Comparison of ENCODE assay signal across 13 cellular contexts in the genomic region with DNA sequence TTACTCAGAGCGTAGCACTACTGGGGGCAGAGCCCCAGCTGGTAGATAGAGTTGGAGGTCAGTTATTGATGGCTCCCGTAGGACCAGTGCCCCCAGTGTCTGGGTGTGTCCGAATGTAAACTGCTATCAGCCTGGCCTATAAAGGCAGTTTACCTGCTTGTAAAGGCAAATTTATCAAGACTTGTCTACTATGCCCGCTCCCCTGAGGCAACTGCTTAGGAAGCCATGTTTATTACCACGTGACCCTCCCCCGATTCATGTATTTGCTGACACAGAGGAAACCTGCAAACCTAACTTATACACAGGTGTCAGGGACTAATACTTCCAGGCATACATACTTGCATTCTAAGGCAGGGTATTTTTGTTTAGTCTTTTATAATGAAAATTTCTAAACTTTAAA. TPM values are rescaled to one million over a fixed set of nuclear protein-coding genes. Genes with fewer than 3 reads are reported as not detected.
A peak's percentile ranks its signal among the peaks of the same experiment; 100 is the strongest.
DNase-seq lines count a peak whose midpoint lies in the region; ATAC-seq, FAIRE-seq and TF ChIP-seq lines count a peak whose summit lies in the region.
"Had no signal": no experiment of that assay in that cellular context is flagged by ENCODE, and none has a peak within 500 bp of the region (broad histone marks: within the 10 kb centered on the region; RNA-seq: fewer than 3 reads in every experiment).

No MANE protein-coding gene starts in this region.

- TF ChIP-seq CTCF in A549 (IDR thresholded peaks at IDR 0.05) (no peak), OCI-LY1 (IDR thresholded peaks at IDR 0.05; ENCODE audit: low read length) (no peak)

- no peaks in the 10 kb centered on the region for H3K27me3 ChIP-seq in OCI-LY1 (ENCODE audit: insufficient read depth, low read length)

- no peak overlapping the region for H3K4me2 ChIP-seq in A549
- H3K4me2 ChIP-seq in OCI-LY1 (ENCODE audit: low read length): peak overlapping the region; percentile 58

- ATAC-seq in A549: no peak
- ATAC-seq: activated CD8-positive, alpha-beta T cell treated with anti-CD3 and anti-CD28 coated beads, Interleukin-2, amount 10 ng/mL, durations not matched to agents 7 days and 5 days; CD8-positive, alpha-beta T cell; naive thymus-derived CD8-positive, alpha-beta T cell; psoas muscle had no signal

- no peaks in the 10 kb centered on the region for H3K9me2 ChIP-seq in OCI-LY1 (ENCODE audit: low read depth, low read length)

- CTCF ChIA-PET in A549 (lab: Yijun Ruan, JAX): interaction anchor here (0.8 to 1.9 kb wide), 6 partner anchors 28 to 150 kb away, joined by 3 to 6 read pairs (median 4); a partner anchor contains a TSS

- DNase-seq in A549 (ENCODE audit: low read depth in 1 of 2, low spot score in 1 of 2): no peak
- no peak for DNase-seq in urothelium cell line (ENCODE audit: low spot score)
- DNase-seq in ecto neural progenitor cell (ENCODE audit: low spot score): no peak
- DNase-seq: activated CD8-positive, alpha-beta T cell treated with anti-CD3 and anti-CD28 coated beads, Interleukin-2, amount 10 ng/mL, durations not matched to agents 7 days and 5 days; CD8-positive, alpha-beta T cell; HCEC 1CT; naive thymus-derived CD8-positive, alpha-beta T cell; NCI-H1092; psoas muscle had no signal

- no peak for FAIRE-seq in A549 (lab: Jason Lieb, UNC)
- no peak for FAIRE-seq in urothelium cell line (lab: Jason Lieb, UNC)
- FAIRE-seq: frontal cortex, RCC 7860 had no signal

- TF ChIP-seq RAD21 in A549 (conservative IDR thresholded peaks at IDR 0.05 in 1 of 2, IDR thresholded peaks at IDR 0.05 in 1 of 2): no peak

- peak overlapping the region in 1 of 2 experiments; percentile 56; a peak in 1 of 6 replicates for H3K27ac ChIP-seq in A549
- no peak overlapping the region for H3K27ac ChIP-seq in OCI-LY1 (ENCODE audit: low read depth, low read length, poor library complexity, severe bottlenecking)
- H3K27ac ChIP-seq: psoas muscle had no signal

- H3K9me3 ChIP-seq in A549: no peaks in the 10 kb centered on the region
- no peaks in the 10 kb centered on the region for H3K9me3 ChIP-seq in OCI-LY1 (ENCODE audit: low read length)
- H3K9me3 ChIP-seq: psoas muscle had no signal

- H2AFZ ChIP-seq in OCI-LY1 (ENCODE audit: low read length): peak overlapping the region; percentile 44

- peaks cover 30% of the 10 kb centered on the region for H3K4me1 ChIP-seq in A549
- H3K4me1 ChIP-seq in OCI-LY1 (ENCODE audit: insufficient read depth, low read length, severe bottlenecking): peaks cover 8% of the 10 kb centered on the region
- H3K4me1 ChIP-seq: psoas muscle had no signal

- H3K79me2 ChIP-seq in OCI-LY1 (ENCODE audit: insufficient read depth, low read length): no peaks in the 10 kb centered on the region

- WGBS in A549 (ENCODE audit: missing lambda C conversion rate): 82% methylated on average over 3 of the region's 6 CpGs

- TF ChIP-seq POLR2A in A549 (IDR thresholded peaks at IDR 0.05; ENCODE audit: low read length): no peak

- H4K20me1 ChIP-seq in OCI-LY1 (ENCODE audit: insufficient read depth, low read length): no peaks in the 10 kb centered on the region

- H3K4me3 ChIP-seq in A549 (no peak overlapping the region), OCI-LY1 (ENCODE audit: low read depth, low read length, poor library complexity, severe bottlenecking) (peak overlapping the region; percentile 43)
- H3K4me3 ChIP-seq: psoas muscle had no signal

- no peaks in the 10 kb centered on the region for H3K36me3 ChIP-seq in OCI-LY1 (ENCODE audit: insufficient read depth, low read length)

- H3K9ac ChIP-seq in OCI-LY1 (ENCODE audit: low read length): peak overlapping the region; percentile 15; the same call in 1 of the 2 replicates

- TF ChIP-seq EP300 in A549 (IDR thresholded peaks at IDR 0.05): no peak

- no peaks in the 10 kb centered on the region for H3F3A ChIP-seq in OCI-LY1 (ENCODE audit: insufficient read depth, low read length)

- POLR2A ChIA-PET in A549 (lab: Yijun Ruan, JAX): interaction anchor here (0.7 kb wide), 1 partner anchor 65 kb away, joined by 6 read pairs; no protein-coding TSS in a partner anchor

TF ChIP-seq in A549, 52 proteins besides CTCF, POLR2A, EP300 and RAD21:
- TF ChIP-seq HOXB13 (CRISPR knock-in tag; IDR thresholded peaks at IDR 0.05; ENCODE audit: low read depth): no peak
- TF ChIP-seq RNF2 (IDR thresholded peaks at IDR 0.05; ENCODE audit: borderline replicate concordance, low read depth): no peak
- TF ChIP-seq MAFK (IDR thresholded peaks at IDR 0.05; ENCODE audit: partially characterized antibody): peak; percentile 39

RNA-seq across cellular contexts. Expression of a gene that starts 0.6 kb away (rescaled TPM):
- polyA plus RNA-seq in A549 (2011; rRNA removed) (0.86 and 1.1 TPM in 2 replicates), A549 (2017; fragmentation: RNase III; extraction: RNeasy Plus Mini Kit Qiagen cat#74134 plus additional on column Dnase treatment) (0.21 to 0.46 TPM (median 0.45 TPM) in 3 replicates)
- polyA plus RNA-seq in A549 (2012; cell fraction: cytosol; rRNA removed): 0.17 and 0.48 TPM in 2 replicates
- 0.10 TPM in 1 of 2 replicates, not detected in the other for polyA plus RNA-seq in A549 (2012; cell fraction: nucleus; rRNA removed)
- 0.29 and 0.39 TPM in 2 replicates for polyA minus RNA-seq in A549 (2011; rRNA and poly(A)+ RNA removed)
- polyA plus RNA-seq: liver; naive thymus-derived CD8-positive, alpha-beta T cell; psoas muscle had no signal

RNA-seq across cellular contexts. Expression of a gene that starts 14.7 kb away (rescaled TPM):
- 0.79 and 0.99 TPM in 2 replicates for polyA plus RNA-seq in A549 (2011; rRNA removed)
- polyA plus RNA-seq in A549 (2012; cell fraction: cytosol; rRNA removed): 0.31 and 0.38 TPM in 2 replicates
- 0.49 and 0.97 TPM in 2 replicates for polyA plus RNA-seq in A549 (2012; cell fraction: nucleus; rRNA removed)
- polyA plus RNA-seq in A549 (2017; fragmentation: RNase III; extraction: RNeasy Plus Mini Kit Qiagen cat#74134 plus additional on column Dnase treatment): 0.28 to 0.80 TPM (median 0.54 TPM) in 3 replicates
- polyA minus RNA-seq in A549 (2011; rRNA and poly(A)+ RNA removed): 1.2 and 2.4 TPM in 2 replicates

RNA-seq across cellular contexts. Expression of a gene that starts 21.9 kb away (rescaled TPM):
- polyA plus RNA-seq in A549 (2011; rRNA removed) (17.7 and 24.4 TPM in 2 replicates), A549 (2017; fragmentation: RNase III; extraction: RNeasy Plus Mini Kit Qiagen cat#74134 plus additional on column Dnase treatment) (19.2 to 22.3 TPM (median 19.5 TPM) in 3 replicates)
- polyA plus RNA-seq in A549 (2012; cell fraction: cytosol; rRNA removed): 31.9 and 34.9 TPM in 2 replicates
- 21.7 and 26.9 TPM in 2 replicates for polyA plus RNA-seq in A549 (2012; cell fraction: nucleus; rRNA removed)
- polyA minus RNA-seq in A549 (2011; rRNA and poly(A)+ RNA removed): 13.4 and 18.5 TPM in 2 replicates

RNA-seq across cellular contexts. Expression of a gene that starts 22.3 kb away (rescaled TPM):
- polyA plus RNA-seq in A549 (2011; rRNA removed): 15.6 and 20.5 TPM in 2 replicates
- 32.0 and 32.4 TPM in 2 replicates for polyA plus RNA-seq in A549 (2012; cell fraction: cytosol; rRNA removed)
- polyA plus RNA-seq in A549 (2012; cell fraction: nucleus; rRNA removed): 64.7 and 71.5 TPM in 2 replicates
- polyA plus RNA-seq in A549 (2017; fragmentation: RNase III; extraction: RNeasy Plus Mini Kit Qiagen cat#74134 plus additional on column Dnase treatment): 21.1 to 25.6 TPM (median 23.7 TPM) in 3 replicates
- 19.7 and 22.8 TPM in 2 replicates for polyA minus RNA-seq in A549 (2011; rRNA and poly(A)+ RNA removed)

RNA-seq across cellular contexts. Expression of a gene that starts 44.9 kb away (rescaled TPM):
- polyA plus RNA-seq in A549 (2011; rRNA removed) (13.0 and 13.9 TPM in 2 replicates), A549 (2017; fragmentation: RNase III; extraction: RNeasy Plus Mini Kit Qiagen cat#74134 plus additional on column Dnase treatment) (4.9 to 7.6 TPM (median 6.9 TPM) in 3 replicates)
- 6.4 and 7.3 TPM in 2 replicates for polyA plus RNA-seq in A549 (2012; cell fraction: cytosol; rRNA removed)
- polyA plus RNA-seq in A549 (2012; cell fraction: nucleus; rRNA removed): 4.5 and 5.4 TPM in 2 replicates
- polyA minus RNA-seq in A549 (2011; rRNA and poly(A)+ RNA removed): 8.2 and 10.0 TPM in 2 replicates
- polyA plus RNA-seq: liver; naive thymus-derived CD8-positive, alpha-beta T cell had no signal
